Comparison of ENCODE assay signal across 1 cellular context in the genomic region with DNA sequence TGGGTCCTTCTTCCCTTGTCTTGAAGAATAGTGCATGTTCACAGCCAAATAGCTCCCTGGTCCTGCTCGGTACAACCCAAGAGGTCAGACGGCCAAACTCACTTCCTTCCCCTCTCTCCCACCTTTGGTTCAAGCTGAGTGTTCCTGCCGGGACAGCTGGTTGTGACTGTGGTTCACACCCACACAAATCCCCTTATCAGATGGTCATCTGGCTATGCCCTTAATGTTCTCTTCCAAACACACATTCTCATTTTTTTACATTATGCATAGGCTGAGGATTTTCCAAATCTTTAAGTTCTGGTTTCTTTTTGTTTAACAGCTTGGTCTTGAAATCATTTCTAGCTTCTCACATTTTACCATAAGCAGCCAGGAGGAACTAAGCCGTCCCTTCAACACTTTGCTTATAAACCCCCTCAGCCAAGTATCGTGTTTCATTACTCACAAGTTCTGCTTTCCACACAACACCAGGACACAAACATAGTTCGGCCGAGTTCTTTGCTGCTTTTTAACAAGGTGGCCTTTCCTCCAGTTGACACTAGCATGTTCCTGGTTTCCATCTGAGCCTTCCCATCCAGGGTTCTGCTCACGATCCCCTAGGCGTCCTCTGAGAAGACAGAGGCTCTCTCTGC.
A peak's percentile ranks its signal among the peaks of the same experiment; 100 is the strongest.
TF ChIP-seq lines count a peak whose summit lies in the region.

No MANE protein-coding gene starts in this region.

TF ChIP-seq in HepG2, 621 proteins besides CTCF, POLR2A, EP300 and RAD21:
- TF ChIP-seq POLR2G (IDR thresholded peaks at IDR 0.05; ENCODE audit: low read depth, low read length) (no peak), SNAI1 (CRISPR knock-in tag; IDR thresholded peaks at IDR 0.05; ENCODE audit: borderline replicate concordance) (no peak), ZNF256 (CRISPR knock-in tag; conservative IDR thresholded peaks at IDR 0.05) (peak; percentile 78; the same call in 1 of the 2 replicates), ZNF629 (CRISPR knock-in tag; conservative IDR thresholded peaks at IDR 0.05) (no peak)
